ENCODE assay signal across 11 cellular contexts in genomic region chr10:14954934-14955333, GRCh38. TPM values are rescaled to one million over a fixed set of nuclear protein-coding genes. Genes with fewer than 3 reads are reported as not detected.
A peak's percentile ranks its signal among the peaks of the same experiment; 100 is the strongest.
DNase-seq lines count a peak whose midpoint lies in the region; ATAC-seq and TF ChIP-seq lines count a peak whose summit lies in the region.
"Had no signal": no experiment of that assay in that cellular context is flagged by ENCODE, and none has a peak within 500 bp of the region (broad histone marks: within the 10 kb centered on the region; RNA-seq: fewer than 3 reads in every experiment).

No MANE protein-coding gene starts in this region.

- DNase-seq in MCF 10A (ENCODE audit: unreplicated experiment) (no peak), breast epithelium (ENCODE audit: low spot score in 2 of 2) (no peak), thoracic aorta (ENCODE audit: low spot score) (no peak), NCI-H2171 (lab: John Stamatoyannopoulos, UW) (no peak), GM10266 (ENCODE audit: extremely low spot score) (no peak)
- no peak for DNase-seq in activated CD8-positive, alpha-beta T cell treated with anti-CD3 and anti-CD28 coated beads for 36 hours
- DNase-seq: activated CD4-positive, alpha-beta T cell treated with anti-CD3 and anti-CD28 coated beads, Interleukin-2, amount 50 U/mL, for 4 hours; effector CD4-positive, alpha-beta T cell had no signal

- H3K4me3 ChIP-seq in breast epithelium, result peak overlapping the region in 1 of 3 donors; percentile 79
- H3K4me3 ChIP-seq in iPS-20b (ENCODE audit: low read length), result peak overlapping the region; percentile 89
- H3K4me3 ChIP-seq in thoracic aorta, result peak overlapping the region; percentile 86

- no peak for TF ChIP-seq CTCF in MCF 10A (IDR thresholded peaks at IDR 0.05; ENCODE audit: unreplicated experiment)
- no peak for TF ChIP-seq CTCF in breast epithelium (IDR thresholded peaks at IDR 0.05)
- no peak for TF ChIP-seq CTCF in activated CD8-positive, alpha-beta T cell treated with anti-CD3 and anti-CD28 coated beads for 36 hours (IDR thresholded peaks at IDR 0.05)
- no peak for TF ChIP-seq CTCF in thoracic aorta (IDR thresholded peaks at IDR 0.05)
- TF ChIP-seq CTCF in GM10266 (IDR thresholded peaks at IDR 0.05; ENCODE audit: control insufficient read depth, insufficient read depth, low read depth, missing control alignments), result no peak

- H3K36me3 ChIP-seq in breast epithelium, result no peaks in the 10 kb centered on the region
- H3K36me3 ChIP-seq in iPS-20b (ENCODE audit: insufficient read depth, low read depth, low read length), result no peaks in the 10 kb centered on the region
- no peaks in the 10 kb centered on the region for H3K36me3 ChIP-seq in thoracic aorta

- no peak for TF ChIP-seq POLR2A in breast epithelium (IDR thresholded peaks at IDR 0.05)

- peak overlapping the region; percentile 92 for H3K4me3 Mint-ChIP-seq in MCF 10A (ENCODE audit: unreplicated experiment)
- peak overlapping the region; percentile 94 for H3K4me3 Mint-ChIP-seq in activated CD8-positive, alpha-beta T cell treated with anti-CD3 and anti-CD28 coated beads for 36 hours

- H3K9me3 ChIP-seq in breast epithelium (no peaks in the 10 kb centered on the region), iPS-20b (ENCODE audit: insufficient read depth, low read depth, low read length) (no peaks in the 10 kb centered on the region), thoracic aorta (no peaks in the 10 kb centered on the region)

- H3K27me3 Mint-ChIP-seq in MCF 10A (ENCODE audit: insufficient read depth, unreplicated experiment), result no peaks in the 10 kb centered on the region
- no peaks in the 10 kb centered on the region for H3K27me3 Mint-ChIP-seq in activated CD8-positive, alpha-beta T cell treated with anti-CD3 and anti-CD28 coated beads for 36 hours

- H3K4me1 ChIP-seq in breast epithelium (no peaks in the 10 kb centered on the region), iPS-20b (ENCODE audit: insufficient read depth, low read length) (peaks cover 7% of the 10 kb centered on the region; the same call in 1 of the 2 replicates), thoracic aorta (ENCODE audit: control insufficient read depth in 1 of 2, low read depth in 2 of 2) (peaks cover 16 to 26% of the 10 kb centered on the region in 2 donors)

- peaks cover 5% of the 10 kb centered on the region for H3K4me1 Mint-ChIP-seq in MCF 10A (ENCODE audit: insufficient read depth, unreplicated experiment)
- peaks cover 40% of the 10 kb centered on the region for H3K4me1 Mint-ChIP-seq in activated CD8-positive, alpha-beta T cell treated with anti-CD3 and anti-CD28 coated beads for 36 hours (ENCODE audit: low read depth)

- H3K9ac ChIP-seq in iPS-20b (ENCODE audit: low read depth, low read length), result peak overlapping the region; percentile 86; the same call in 1 of the 2 replicates

- H3K27ac Mint-ChIP-seq in MCF 10A (ENCODE audit: low read depth, unreplicated experiment), result peak overlapping the region; percentile 90
- peak overlapping the region; percentile 98 for H3K27ac Mint-ChIP-seq in activated CD8-positive, alpha-beta T cell treated with anti-CD3 and anti-CD28 coated beads for 36 hours

- CTCF ChIA-PET in MCF 10A (lab: Yijun Ruan, JAX), result interaction anchor here (0.6 to 2.0 kb wide), 3 partner anchors 76 to 145 kb away, joined by 3 to 9 read pairs (median 3); partner anchors contain the start of gene SUV39H2
- CTCF ChIA-PET in activated CD8-positive, alpha-beta T cell treated with anti-CD3 and anti-CD28 coated beads for 36 hours (lab: Charles Lee), result interaction anchor here (1.3 to 2.2 kb wide), 2 partner anchors 17 to 66 kb away, joined by 5 to 7 read pairs; no protein-coding TSS in a partner anchor

- no TSS peak for BruUV-seq in MCF 10A (replicated peaks; lab: Mats Ljungman, UMichigan)

- H3K9me3 Mint-ChIP-seq in MCF 10A (ENCODE audit: unreplicated experiment), result no peaks in the 10 kb centered on the region
- no peaks in the 10 kb centered on the region for H3K9me3 Mint-ChIP-seq in activated CD8-positive, alpha-beta T cell treated with anti-CD3 and anti-CD28 coated beads for 36 hours

- no peaks in the 10 kb centered on the region for H3K36me3 Mint-ChIP-seq in MCF 10A (ENCODE audit: insufficient read depth, unreplicated experiment)
- H3K36me3 Mint-ChIP-seq in activated CD8-positive, alpha-beta T cell treated with anti-CD3 and anti-CD28 coated beads for 36 hours (ENCODE audit: low read depth), result peaks cover 20% of the 10 kb centered on the region

- H3K27me3 ChIP-seq in breast epithelium (no peaks in the 10 kb centered on the region), iPS-20b (ENCODE audit: insufficient read depth, low read length) (no peaks in the 10 kb centered on the region), thoracic aorta (replicated peaks; ENCODE audit: insufficient read depth) (no peaks in the 10 kb centered on the region)

- ATAC-seq in activated CD8-positive, alpha-beta T cell treated with anti-CD3 and anti-CD28 coated beads for 36 hours, result no peak
- ATAC-seq in thoracic aorta (ENCODE audit: insufficient number of reproducible peaks, low FRiP score, low read depth), result no peak
- ATAC-seq in HG03135 (IDR thresholded peaks at IDR 0.05; ENCODE audit: unreplicated experiment), result no peak

- intact Hi-C loops in MCF 10A (cut with micrococcal nuclease) (loop anchor here (5.0 kb wide), 2 partner anchors 118 to 152 kb away; partner anchors contain the start of genes CDNF, HSPA14 and MSANTD7), breast epithelium (cut with DNase I; ENCODE audit: low total_unique reads) (loop anchor here (10.0 kb wide), 1 partner anchor 140 kb away; the partner anchor contains the start of gene RPP38)
- intact Hi-C loops in activated CD8-positive, alpha-beta T cell treated with anti-CD3 and anti-CD28 coated beads for 36 hours (cut with micrococcal nuclease), result loop anchor here (10.0 kb wide), 1 partner anchor 120 kb away; the partner anchor contains the start of genes CDNF, HSPA14 and MSANTD7

- POLR2A ChIA-PET in MCF 10A (lab: Yijun Ruan, JAX), result interaction anchor here (0.8 to 3.2 kb wide), 15 partner anchors 7 to 214 kb away, joined by 3 to 32 read pairs (median 5); partner anchors contain the start of genes CDNF, HSPA14, MSANTD7 and NMT2
- POLR2A ChIA-PET in activated CD8-positive, alpha-beta T cell treated with anti-CD3 and anti-CD28 coated beads for 36 hours (lab: Charles Lee), result interaction anchor here (1.0 to 3.2 kb wide), 4 partner anchors 64 to 141 kb away, joined by 3 to 30 read pairs (median 3); partner anchors contain the start of genes HSPA14, MSANTD7 and SUV39H2

- peak overlapping the region in 1 of 2 donors; percentile 91 for H3K27ac ChIP-seq in breast epithelium
- no peak overlapping the region for H3K27ac ChIP-seq in iPS-20b (ENCODE audit: low read length)
- H3K27ac ChIP-seq in thoracic aorta, result peak overlapping the region in 1 of 2 donors; percentile 87

RNA-seq across cellular contexts. Expression of gene DCLRE1C, which starts 1.0 kb away (rescaled TPM):
- total RNA-seq in MCF 10A (2022) (10.3 and 11.5 TPM in 2 replicates), breast epithelium (10 to 100 TPM in 2 of 3 donors, 1 to 10 TPM in 1; 8.3 to 21.2 (median 10.8) TPM), thoracic aorta (1 to 10 TPM; 6.9 to 9.9 TPM)
- total RNA-seq in activated CD8-positive, alpha-beta T cell treated with anti-CD3 and anti-CD28 coated beads for 36 hours, result 10 to 100 TPM; 15.0 to 17.5 TPM

RNA-seq across cellular contexts. Expression of gene MEIG1, which starts 4.3 kb away (rescaled TPM):
- total RNA-seq in MCF 10A (2022) (1.7 TPM in 1 of 2 replicates, not detected in the other), breast epithelium (not detected), thoracic aorta (not detected)
- under 1 TPM in 1 of 2 experiments, not detected in 1; 0.79 TPM for total RNA-seq in activated CD8-positive, alpha-beta T cell treated with anti-CD3 and anti-CD28 coated beads for 36 hours
- total RNA-seq: mesenteric fat pad had no signal
